ENCODE assay signal across 8 cellular contexts in the genomic region with DNA sequence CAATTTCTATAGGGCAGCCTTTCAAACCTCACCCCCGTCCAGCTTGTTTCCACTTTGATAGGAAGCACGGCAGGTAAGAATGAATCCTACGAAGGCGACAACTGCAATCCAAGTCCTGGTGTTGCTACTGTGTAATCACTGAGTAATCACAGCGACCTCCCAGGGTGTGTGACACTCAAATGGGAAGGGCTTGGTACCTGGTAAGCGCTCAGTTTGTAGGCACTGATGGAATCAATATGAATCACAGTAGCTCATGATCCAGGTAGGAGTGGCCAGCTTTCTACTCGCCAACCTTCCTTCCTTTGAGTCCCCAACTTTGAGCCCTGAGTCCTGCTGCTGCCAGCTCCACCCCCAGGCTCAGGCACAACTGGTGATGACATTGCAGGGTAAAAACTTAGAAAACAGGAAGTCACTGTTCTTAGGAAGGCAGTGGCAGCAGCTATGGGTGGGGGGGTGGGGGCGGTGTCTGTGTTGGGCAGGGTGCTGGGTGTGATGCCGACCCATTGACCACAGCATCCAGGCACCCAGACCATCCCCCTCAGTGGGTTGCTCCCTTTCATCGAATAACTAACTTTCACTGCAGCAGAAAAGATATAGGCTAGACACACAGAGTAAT.
DNase-seq lines count a peak whose midpoint lies in the region; ATAC-seq and TF ChIP-seq lines count a peak whose summit lies in the region.

No MANE protein-coding gene starts in this region.

- no peak overlapping the region for H3K56ac ChIP-seq in H9 (ENCODE audit: insufficient read length, low read depth, low read length)

- CTCF ChIA-PET in CD8-positive, alpha-beta memory T cell (lab: Charles Lee): interaction anchor here (0.7 to 2.8 kb wide), 10 partner anchors 10 to 228 kb away, joined by 3 to 19 read pairs (median 4); partner anchors contain the start of genes CD247 and POU2F1
- CTCF ChIA-PET in PC-3 (lab: Charles Lee): interaction anchor here (0.7 to 1.2 kb wide), 4 partner anchors 46 to 227 kb away, joined by 3 to 6 read pairs (median 4); partner anchors contain the start of gene POU2F1

- H2BK5ac ChIP-seq in H9 (ENCODE audit: insufficient read length, low read length): no peak overlapping the region

- H3K27ac ChIP-seq in CD8-positive, alpha-beta memory T cell (ENCODE audit: low read depth, low read length): peak overlapping the region; percentile 59
- peak overlapping the region; percentile 29 for H3K27ac ChIP-seq in PC-3 (ENCODE audit: low read length)
- H3K27ac ChIP-seq in H9 (ENCODE audit: insufficient read length, low read depth, low read length): no peak overlapping the region

- BruUV-seq in PC-3 (replicated peaks; lab: Mats Ljungman, UMichigan): no TSS peak

- H3K9me2 ChIP-seq in PC-3 (replicated peaks; ENCODE audit: low read length): no peaks in the 10 kb centered on the region

- no peak overlapping the region for H2BK12ac ChIP-seq in H9 (ENCODE audit: insufficient read length, low read depth, low read length)

- POLR2A ChIA-PET in CD8-positive, alpha-beta memory T cell (lab: Charles Lee): interaction anchor here (0.5 to 2.8 kb wide), 16 partner anchors 8 to 537 kb away, joined by 3 to 27 read pairs (median 6); partner anchors contain the start of genes CD247 and POU2F1
- POLR2A ChIA-PET in PC-3 (lab: Charles Lee; ENCODE audit: unreplicated experiment): no interaction called here

- H3K4me1 Mint-ChIP-seq in CD8-positive, alpha-beta memory T cell: peaks cover 78 to 93% (median 86%) of the 10 kb centered on the region in 3 donors
- H3K4me1 Mint-ChIP-seq in activated T-helper 1 cell treated with anti-CD3 and anti-CD28 coated beads, Interleukin-12 subunit alpha, Interleukin-12 subunit beta, Interleukin-2, Interleukin-4 antibody, amounts not matched to agents 30 ng/mL and 10 ng/mL and 1 ng/mL, durations not matched to agents 14 hours and 24 hours and 36 hours (ENCODE audit: low read depth): peaks cover 77% of the 10 kb centered on the region
- H3K4me1 Mint-ChIP-seq in H9: peaks cover 3 to 9% of the 10 kb centered on the region in 2 experiments; a peak in 3 of 4 replicates

- no peaks in the 10 kb centered on the region for H3K79me1 ChIP-seq in H9 (ENCODE audit: insufficient read depth, low read depth, low read length, poor library complexity, severe bottlenecking)

- WGBS in H9 (ENCODE audit: extremely low coverage, insufficient read length, low lambda C conversion rate): no CpG with 5 or more reads among the region's 10 CpGs

- no peaks in the 10 kb centered on the region for H3K9me3 Mint-ChIP-seq in CD8-positive, alpha-beta memory T cell
- H3K9me3 Mint-ChIP-seq in activated T-helper 1 cell treated with anti-CD3 and anti-CD28 coated beads, Interleukin-12 subunit alpha, Interleukin-12 subunit beta, Interleukin-2, Interleukin-4 antibody, amounts not matched to agents 30 ng/mL and 10 ng/mL and 1 ng/mL, durations not matched to agents 14 hours and 24 hours and 36 hours: no peaks in the 10 kb centered on the region
- no peaks in the 10 kb centered on the region for H3K9me3 Mint-ChIP-seq in H9

- ATAC-seq in HG02642 (IDR thresholded peaks at IDR 0.05; ENCODE audit: poor library complexity, unreplicated experiment) (peak; percentile 81), PC-3 (peak; percentile 95), HG02970 (IDR thresholded peaks at IDR 0.05; ENCODE audit: low FRiP score, unreplicated experiment) (no peak)

- no peak overlapping the region for H2AK5ac ChIP-seq in H9 (ENCODE audit: insufficient read length, low read length)

- no peak overlapping the region for H4K8ac ChIP-seq in H9 (replicated peaks; ENCODE audit: insufficient read length, low read depth, low read length)

- no peak overlapping the region for H3K4ac ChIP-seq in H9 (ENCODE audit: low read depth, low read length)

- H3K4me1 ChIP-seq in CD8-positive, alpha-beta memory T cell (ENCODE audit: insufficient read depth, low read length): peaks cover 79% of the 10 kb centered on the region
- peaks cover 21% of the 10 kb centered on the region for H3K4me1 ChIP-seq in PC-3 (ENCODE audit: insufficient read depth, low read length)
- H3K4me1 ChIP-seq in mononuclear cell (ENCODE audit: insufficient read depth, low read length): peaks cover 72% of the 10 kb centered on the region
- H3K4me1 ChIP-seq in H9 (ENCODE audit: insufficient read depth, low read length): no peaks in the 10 kb centered on the region; the same call in 1 of the 2 replicates

- peaks cover 0 to 43% (median 3%) of the 10 kb centered on the region in 3 donors for H3K36me3 Mint-ChIP-seq in CD8-positive, alpha-beta memory T cell
- peaks cover 42% of the 10 kb centered on the region for H3K36me3 Mint-ChIP-seq in activated T-helper 1 cell treated with anti-CD3 and anti-CD28 coated beads, Interleukin-12 subunit alpha, Interleukin-12 subunit beta, Interleukin-2, Interleukin-4 antibody, amounts not matched to agents 30 ng/mL and 10 ng/mL and 1 ng/mL, durations not matched to agents 14 hours and 24 hours and 36 hours (ENCODE audit: low read depth)
- no peaks in the 10 kb centered on the region for H3K36me3 Mint-ChIP-seq in H9 (ENCODE audit: insufficient read depth in 1 of 3, low read depth in 3 of 3)

- peak overlapping the region; percentile 66 for H3K4me2 ChIP-seq in PC-3 (ENCODE audit: low read length)
- no peak overlapping the region for H3K4me2 ChIP-seq in H9 (ENCODE audit: insufficient read depth, insufficient read length, low read length)

- H3K14ac ChIP-seq in H9 (ENCODE audit: insufficient read depth, low read length): no peak overlapping the region

- H3K4me3 ChIP-seq in CD8-positive, alpha-beta memory T cell (ENCODE audit: low read length): peak overlapping the region; percentile 54
- H3K4me3 ChIP-seq in PC-3 (ENCODE audit: low read length) (peak overlapping the region; percentile 45), mononuclear cell (ENCODE audit: low read length) (peak overlapping the region; percentile 26)

- H3K27me3 ChIP-seq in CD8-positive, alpha-beta memory T cell (ENCODE audit: insufficient read depth, low read length, poor library complexity, severe bottlenecking): no peaks in the 10 kb centered on the region
- H3K27me3 ChIP-seq in PC-3 (ENCODE audit: low read length): no peaks in the 10 kb centered on the region
- H3K27me3 ChIP-seq in mononuclear cell (ENCODE audit: insufficient read depth, low read length): no peaks in the 10 kb centered on the region
- H3K27me3 ChIP-seq in H9 (ENCODE audit: insufficient read depth, low read length): no peaks in the 10 kb centered on the region

- H3K27me3 Mint-ChIP-seq in CD8-positive, alpha-beta memory T cell: peaks cover 0 to 2% of the 10 kb centered on the region in 2 donors
- H3K27me3 Mint-ChIP-seq in activated T-helper 1 cell treated with anti-CD3 and anti-CD28 coated beads, Interleukin-12 subunit alpha, Interleukin-12 subunit beta, Interleukin-2, Interleukin-4 antibody, amounts not matched to agents 30 ng/mL and 10 ng/mL and 1 ng/mL, durations not matched to agents 14 hours and 24 hours and 36 hours (ENCODE audit: insufficient read depth): no peaks in the 10 kb centered on the region
- H3K27me3 Mint-ChIP-seq in H9 (ENCODE audit: low read depth): peaks cover 14% of the 10 kb centered on the region

- peak overlapping the region; percentile 22 to 92 (median 83) for H3K4me3 Mint-ChIP-seq in CD8-positive, alpha-beta memory T cell
- H3K4me3 Mint-ChIP-seq in activated T-helper 1 cell treated with anti-CD3 and anti-CD28 coated beads, Interleukin-12 subunit alpha, Interleukin-12 subunit beta, Interleukin-2, Interleukin-4 antibody, amounts not matched to agents 30 ng/mL and 10 ng/mL and 1 ng/mL, durations not matched to agents 14 hours and 24 hours and 36 hours: peak overlapping the region; percentile 68
- H3K4me3 Mint-ChIP-seq in H9: no peak overlapping the region

- H2BK15ac ChIP-seq in H9 (ENCODE audit: low read depth, low read length): no peak overlapping the region

- no peak overlapping the region for H2BK120ac ChIP-seq in H9 (ENCODE audit: low read depth, low read length, poor library complexity, severe bottlenecking)

- H3K18ac ChIP-seq in H9 (ENCODE audit: insufficient read length, low read depth, low read length): no peak overlapping the region

- peak overlapping the region; percentile 81 to 99 (median 96) for H3K27ac Mint-ChIP-seq in CD8-positive, alpha-beta memory T cell
- peak overlapping the region; percentile 90 for H3K27ac Mint-ChIP-seq in activated T-helper 1 cell treated with anti-CD3 and anti-CD28 coated beads, Interleukin-12 subunit alpha, Interleukin-12 subunit beta, Interleukin-2, Interleukin-4 antibody, amounts not matched to agents 30 ng/mL and 10 ng/mL and 1 ng/mL, durations not matched to agents 14 hours and 24 hours and 36 hours
- H3K27ac Mint-ChIP-seq in H9: no peak overlapping the region; a peak in 1 of 7 replicates

- H3K79me2 ChIP-seq in PC-3 (ENCODE audit: low read length) (no peaks in the 10 kb centered on the region), H9 (ENCODE audit: insufficient read depth, low read length) (no peaks in the 10 kb centered on the region)

- no peak overlapping the region for H4K5ac ChIP-seq in H9 (ENCODE audit: insufficient read length, low read depth, low read length)

- H2AFZ ChIP-seq in PC-3 (ENCODE audit: low read length) (peak overlapping the region; percentile 63), H9 (ENCODE audit: low read length) (no peak overlapping the region)

- peak; percentile 52 to 81 (median 71) for DNase-seq in CD8-positive, alpha-beta memory T cell
- DNase-seq in PC-3 (peak; percentile 93), NCI-H345 treated with DMSO at 0.1 percent for 48 hours (lab: John Stamatoyannopoulos, UW; ENCODE audit: unreplicated experiment) (no peak), H9 (no peak)
- peak; percentile 70 for DNase-seq in activated T-helper 1 cell treated with anti-CD3 and anti-CD28 coated beads, Interleukin-12 subunit alpha, Interleukin-12 subunit beta, Interleukin-2, Interleukin-4 antibody, amounts not matched to agents 30 ng/mL and 10 ng/mL and 1 ng/mL, durations not matched to agents 14 hours and 24 hours and 36 hours (ENCODE audit: low spot score)

- H3K9ac ChIP-seq in PC-3 (ENCODE audit: low read length) (no peak overlapping the region), H9 (ENCODE audit: extremely low read depth, insufficient read length, low read length) (no peak overlapping the region)

- H4K20me1 ChIP-seq in PC-3 (ENCODE audit: low read length) (no peaks in the 10 kb centered on the region), H9 (ENCODE audit: control insufficient read depth, insufficient read depth, insufficient read length) (no peaks in the 10 kb centered on the region)

- no peak overlapping the region for H3T11ph ChIP-seq in H9 (ENCODE audit: low read length)

- TF ChIP-seq CTCF in PC-3 (conservative IDR thresholded peaks at IDR 0.05; ENCODE audit: low read depth, low read length) (0 out of 2 replicates have a peak, but pooled peaks have one; percentile 8), H9 (conservative IDR thresholded peaks at IDR 0.05) (no peak)

- no peak overlapping the region for H3K23ac ChIP-seq in H9 (ENCODE audit: insufficient read length, low read depth, low read length)

- no peak overlapping the region for H4K91ac ChIP-seq in H9 (ENCODE audit: insufficient read length, low read depth, low read length)

- H3K9me3 ChIP-seq in CD8-positive, alpha-beta memory T cell (ENCODE audit: low read length): no peaks in the 10 kb centered on the region
- H3K9me3 ChIP-seq in PC-3 (ENCODE audit: low read length) (no peaks in the 10 kb centered on the region), mononuclear cell (ENCODE audit: low read depth, low read length) (no peaks in the 10 kb centered on the region), H9 (ENCODE audit: control insufficient read depth, low read depth, low read length) (no peaks in the 10 kb centered on the region)

- H3K36me3 ChIP-seq in CD8-positive, alpha-beta memory T cell (ENCODE audit: insufficient read depth, low read length): peaks cover 13% of the 10 kb centered on the region
- no peaks in the 10 kb centered on the region for H3K36me3 ChIP-seq in PC-3 (ENCODE audit: low read depth, low read length)

- H3K23me2 ChIP-seq in H9 (ENCODE audit: insufficient read length, low read depth, low read length, poor library complexity, severe bottlenecking): no peaks in the 10 kb centered on the region

- intact Hi-C loops in PC-3 (cut with micrococcal nuclease): no loop called here
- intact Hi-C loops in activated T-helper 1 cell treated with anti-CD3 and anti-CD28 coated beads, Interleukin-12 subunit alpha, Interleukin-12 subunit beta, Interleukin-2, Interleukin-4 antibody, amounts not matched to agents 30 ng/mL and 10 ng/mL and 1 ng/mL, durations not matched to agents 14 hours and 24 hours and 36 hours (cut with micrococcal nuclease): loop anchor here (1.0 to 10.0 kb wide), 10 partner anchors 9 to 543 kb away; partner anchors contain the start of genes CD247, DCAF6, MPC2 and RCSD1

- no peak overlapping the region for H2BK20ac ChIP-seq in H9 (ENCODE audit: low read depth, low read length, poor library complexity, severe bottlenecking)

- no peaks in the 10 kb centered on the region for H3F3A ChIP-seq in PC-3 (ENCODE audit: low read length, unreplicated experiment)

Comparison
In these comparisons a context has a peak if more than half of its experiments do, and no peak if none do; other contexts are left out.
1. DNase-seq: peak in CD8-positive, alpha-beta memory T cell (5 of 5), PC-3 (single experiment) and activated T-helper 1 cell treated with anti-CD3 and anti-CD28 coated beads, Interleukin-12 subunit alpha, Interleukin-12 subunit beta, Interleukin-2, Interleukin-4 antibody, amounts not matched to agents 30 ng/mL and 10 ng/mL and 1 ng/mL, durations not matched to agents 14 hours and 24 hours and 36 hours (single experiment); none in NCI-H345 treated with DMSO at 0.1 percent for 48 hours (single experiment) and H9 (single experiment).
2. H3K27ac Mint-ChIP-seq: peak in CD8-positive, alpha-beta memory T cell (8 of 8) and activated T-helper 1 cell treated with anti-CD3 and anti-CD28 coated beads, Interleukin-12 subunit alpha, Interleukin-12 subunit beta, Interleukin-2, Interleukin-4 antibody, amounts not matched to agents 30 ng/mL and 10 ng/mL and 1 ng/mL, durations not matched to agents 14 hours and 24 hours and 36 hours (single experiment); none in H9 (0 of 3).
3. H3K4me3 Mint-ChIP-seq: peak in CD8-positive, alpha-beta memory T cell (7 of 7) and activated T-helper 1 cell treated with anti-CD3 and anti-CD28 coated beads, Interleukin-12 subunit alpha, Interleukin-12 subunit beta, Interleukin-2, Interleukin-4 antibody, amounts not matched to agents 30 ng/mL and 10 ng/mL and 1 ng/mL, durations not matched to agents 14 hours and 24 hours and 36 hours (single experiment); none in H9 (0 of 2).
4. Peak in every context shown above with its lines, with median percentiles within 50 percentile points of each other: H3K4me3 ChIP-seq.